Comparison of ENCODE assay signal across 14 cellular contexts in genomic region chr10:76624470-76624869, GRCh38.
A peak's percentile ranks its signal among the peaks of the same experiment; 100 is the strongest.
DNase-seq lines count a peak whose midpoint lies in the region; ATAC-seq and TF ChIP-seq lines count a peak whose summit lies in the region.
"Had no signal": no experiment of that assay in that cellular context is flagged by ENCODE, and none has a peak within 500 bp of the region (broad histone marks: within the 10 kb centered on the region; RNA-seq: fewer than 3 reads in every experiment).

No MANE protein-coding gene starts in this region.

- intact Hi-C loops in activated B cell treated with CpG ODN at 0.5 μM for 24 hours (cut with micrococcal nuclease) = no loop called here

- no peaks in the 10 kb centered on the region for H3K36me3 Mint-ChIP-seq in activated B cell treated with CpG ODN at 0.5 μM for 24 hours (ENCODE audit: low read depth)
- H3K36me3 Mint-ChIP-seq: activated naive CD8-positive, alpha-beta T cell treated with anti-CD3 and anti-CD28 coated beads for 36 hours; CD14-positive monocyte had no signal

- H3K9me3 Mint-ChIP-seq in activated B cell treated with CpG ODN at 0.5 μM for 24 hours = peaks cover 4% of the 10 kb centered on the region

- TF ChIP-seq CTCF in activated B cell treated with CpG ODN at 0.5 μM for 24 hours (IDR thresholded peaks at IDR 0.05) = no peak

- no peak overlapping the region for H3K27ac Mint-ChIP-seq in activated B cell treated with CpG ODN at 0.5 μM for 24 hours
- H3K27ac Mint-ChIP-seq: activated naive CD8-positive, alpha-beta T cell treated with anti-CD3 and anti-CD28 coated beads for 36 hours; CD14-positive monocyte had no signal

- H3K27me3 Mint-ChIP-seq in activated B cell treated with CpG ODN at 0.5 μM for 24 hours = no peaks in the 10 kb centered on the region
- H3K27me3 Mint-ChIP-seq: activated naive CD8-positive, alpha-beta T cell treated with anti-CD3 and anti-CD28 coated beads for 36 hours had no signal

- ATAC-seq in GM18867 (IDR thresholded peaks at IDR 0.05; ENCODE audit: unreplicated experiment) (peak; percentile 91), GM21619 (IDR thresholded peaks at IDR 0.05; ENCODE audit: unreplicated experiment) (peak; percentile 86), HG03159 (IDR thresholded peaks at IDR 0.05; ENCODE audit: unreplicated experiment) (peak; percentile 89), activated B cell treated with CpG ODN at 0.5 μM for 24 hours (ENCODE audit: low read depth) (peak; percentile 56)

- POLR2A ChIA-PET in activated B cell treated with CpG ODN at 0.5 μM for 24 hours (lab: Charles Lee) = no interaction called here

- no peak for DNase-seq in activated B cell treated with CpG ODN at 0.5 μM for 24 hours
- DNase-seq in cortex of kidney (lab: John Stamatoyannopoulos, UW) = no peak
- no peak for DNase-seq in NCI-H526 treated with DMSO at 0.1 percent for 48 hours (lab: John Stamatoyannopoulos, UW)
- no peak for DNase-seq in DMS153 treated with DMSO at 0.1 percent for 48 hours (lab: John Stamatoyannopoulos, UW; ENCODE audit: unreplicated experiment)
- no peak for DNase-seq in T-helper 1 cell
- DNase-seq: activated naive CD8-positive, alpha-beta T cell treated with anti-CD3 and anti-CD28 coated beads for 36 hours; colonic mucosa; foreskin fibroblast; NCI-H82; upper lobe of left lung had no signal

- H3K4me1 Mint-ChIP-seq in activated B cell treated with CpG ODN at 0.5 μM for 24 hours = peaks cover 4% of the 10 kb centered on the region
- H3K4me1 Mint-ChIP-seq: activated naive CD8-positive, alpha-beta T cell treated with anti-CD3 and anti-CD28 coated beads for 36 hours; CD14-positive monocyte had no signal

- H3K4me3 Mint-ChIP-seq in activated B cell treated with CpG ODN at 0.5 μM for 24 hours = no peak overlapping the region
- H3K4me3 Mint-ChIP-seq: activated naive CD8-positive, alpha-beta T cell treated with anti-CD3 and anti-CD28 coated beads for 36 hours; CD14-positive monocyte had no signal

- CTCF ChIA-PET in activated B cell treated with CpG ODN at 0.5 μM for 24 hours (lab: Charles Lee) = no interaction called here
